In the genomic region with DNA sequence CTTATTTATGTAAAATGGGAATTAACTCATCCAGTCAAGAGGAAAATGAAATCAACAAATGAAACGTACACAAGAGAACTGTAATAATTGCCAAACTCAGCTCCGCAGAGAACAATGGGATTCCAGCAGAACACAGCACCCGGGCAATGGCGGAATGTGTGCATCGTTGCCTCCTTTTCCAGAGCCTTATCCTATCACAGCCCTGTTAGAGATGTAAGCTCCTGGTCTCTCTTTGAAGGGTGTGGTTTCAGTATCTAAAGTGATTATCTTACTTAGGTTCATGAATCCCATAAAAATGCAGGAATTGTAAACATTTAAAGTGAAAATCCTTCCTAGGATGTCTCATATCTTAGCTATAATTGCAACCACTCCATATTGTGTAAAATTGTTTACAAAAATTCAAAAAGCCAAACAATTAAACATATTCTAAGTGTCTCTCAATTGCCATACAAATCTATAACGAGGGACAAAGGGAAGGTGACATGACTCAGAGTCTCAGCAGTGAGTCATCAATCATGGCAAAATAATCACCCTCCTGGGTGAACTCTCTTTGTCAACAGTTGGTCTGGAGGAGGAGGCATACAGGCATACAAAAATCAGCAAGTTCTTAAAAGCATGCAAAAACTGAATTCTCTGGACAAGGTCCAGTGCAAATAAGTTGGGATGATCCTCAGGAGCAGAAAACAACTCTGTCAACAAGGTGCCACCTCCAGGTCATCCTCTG, we compare ENCODE assay signal across 12 cellular contexts. TPM values are rescaled to one million over a fixed set of nuclear protein-coding genes. Genes with fewer than 3 reads are reported as not detected.
A peak's percentile ranks its signal among the peaks of the same experiment; 100 is the strongest.
DNase-seq lines count a peak whose midpoint lies in the region; ATAC-seq, FAIRE-seq and TF ChIP-seq lines count a peak whose summit lies in the region.
"Had no signal": no experiment of that assay in that cellular context is flagged by ENCODE, and none has a peak within 500 bp of the region (broad histone marks: within the 10 kb centered on the region; RNA-seq: fewer than 3 reads in every experiment).

No MANE protein-coding gene starts in this region.

- TF ChIP-seq CTCF in left ventricle myocardium inferior (IDR thresholded peaks at IDR 0.05; ENCODE audit: borderline replicate concordance) (no peak), right atrium auricular region (IDR thresholded peaks at IDR 0.05) (no peak), foreskin fibroblast (IDR thresholded peaks at IDR 0.05; ENCODE audit: low read depth, low read length) (no peak), upper lobe of left lung (IDR thresholded peaks at IDR 0.05) (no peak)

- peaks cover 57% of the 10 kb centered on the region for H3K4me1 ChIP-seq in left ventricle myocardium inferior
- H3K4me1 ChIP-seq in right atrium auricular region: peaks cover 0 to 47% of the 10 kb centered on the region in 2 donors
- H3K4me1 ChIP-seq in upper lobe of left lung: no peaks in the 10 kb centered on the region

- no peak for TF ChIP-seq POLR2A in upper lobe of left lung (IDR thresholded peaks at IDR 0.05)

- H3K27me3 ChIP-seq in left ventricle myocardium inferior (ENCODE audit: low read depth) (no peaks in the 10 kb centered on the region), right atrium auricular region (no peaks in the 10 kb centered on the region), upper lobe of left lung (no peaks in the 10 kb centered on the region)

- no peak for FAIRE-seq in urothelium cell line (lab: Jason Lieb, UNC)
- FAIRE-seq: H1 had no signal

- H3K9me3 ChIP-seq in left ventricle myocardium inferior (replicated peaks): no peaks in the 10 kb centered on the region
- no peaks in the 10 kb centered on the region for H3K9me3 ChIP-seq in right atrium auricular region
- H3K9me3 ChIP-seq in upper lobe of left lung: no peaks in the 10 kb centered on the region

- H3K36me3 ChIP-seq in left ventricle myocardium inferior (no peaks in the 10 kb centered on the region), right atrium auricular region (no peaks in the 10 kb centered on the region), upper lobe of left lung (no peaks in the 10 kb centered on the region)

- DNase-seq in left ventricle myocardium inferior: no peak
- DNase-seq in right atrium auricular region (ENCODE audit: low spot score): no peak
- DNase-seq in RPMI7951 (ENCODE audit: low read depth): peak; percentile 61
- DNase-seq in foreskin fibroblast: peak; percentile 43 to 68
- peak; percentile 48 for DNase-seq in urothelium cell line (ENCODE audit: low spot score)
- DNase-seq in upper lobe of left lung: no peak
- DNase-seq in NCI-H2029 treated with DMSO at 0.1 percent for 48 hours (lab: John Stamatoyannopoulos, UW): no peak
- no peak for DNase-seq in islet precursor cell
- DNase-seq: activated naive CD4-positive, alpha-beta T cell; effector memory CD4-positive, alpha-beta T cell had no signal

- intact Hi-C loops in left ventricle myocardium inferior (cut with micrococcal nuclease): no loop called here

- TF ChIP-seq EP300 in upper lobe of left lung (IDR thresholded peaks at IDR 0.05): no peak

- no peak for ATAC-seq in upper lobe of left lung (ENCODE audit: low FRiP score in 2 of 2)

- WGBS in upper lobe of left lung, 2 donors: 72 to 75% methylated on average over 6 of the region's 6 CpGs

- H3K27ac ChIP-seq in left ventricle myocardium inferior (replicated peaks): peak overlapping the region; percentile 50
- peak overlapping the region in 1 of 2 donors; percentile 67 for H3K27ac ChIP-seq in right atrium auricular region
- no peak overlapping the region for H3K27ac ChIP-seq in upper lobe of left lung
- H3K27ac ChIP-seq: SK-N-MC had no signal

- H3K4me3 ChIP-seq in left ventricle myocardium inferior (no peak overlapping the region), right atrium auricular region (no peak overlapping the region), foreskin fibroblast (ENCODE audit: low read depth in 1 of 2, low read length in 2 of 2) (no peak overlapping the region), upper lobe of left lung (no peak overlapping the region)
- H3K4me3 ChIP-seq: SK-N-MC had no signal

RNA-seq across cellular contexts. Expression of a gene that starts 22.6 kb away (rescaled TPM):
- 43.2 TPM for total RNA-seq in left ventricle myocardium inferior
- total RNA-seq in right atrium auricular region: 10 to 100 TPM; 14.1 to 26.2 TPM
- total RNA-seq in RPMI7951 (2014; rRNA removed; shearing (Covaris generic)): 12.0 and 14.3 TPM in 2 replicates
- 10 to 100 TPM in 5 of 6 donors, 1 to 10 TPM in 1; 5.2 to 40.5 (median 27.5) TPM for total RNA-seq in upper lobe of left lung

Comparison
In these comparisons a context has a peak if more than half of its experiments do, and no peak if none do; other contexts are left out.
1. DNase-seq: peak in RPMI7951 (single experiment), foreskin fibroblast (2 of 2) and urothelium cell line (single experiment); none in left ventricle myocardium inferior (single experiment), right atrium auricular region (single experiment), upper lobe of left lung (0 of 2), NCI-H2029 treated with DMSO at 0.1 percent for 48 hours (single experiment) and islet precursor cell (single experiment).